Comparison of ENCODE assay signal across 9 cellular contexts in genomic region chr7:35537067-35538023, GRCh38.
A peak's percentile ranks its signal among the peaks of the same experiment; 100 is the strongest.
DNase-seq lines count a peak whose midpoint lies in the region; ATAC-seq, FAIRE-seq and TF ChIP-seq lines count a peak whose summit lies in the region.
"Had no signal": no experiment of that assay in that cellular context is flagged by ENCODE, and none has a peak within 500 bp of the region (broad histone marks: within the 10 kb centered on the region; RNA-seq: fewer than 3 reads in every experiment).

No MANE protein-coding gene starts in this region.

- WGBS in GM12878 (ENCODE audit: insufficient coverage, insufficient replicate concordance, low lambda C conversion rate, missing lambda C conversion rate), result 10% methylated on average over 34 of the region's 43 CpGs

- no peak overlapping the region; the same call in 1 of the 2 replicates for H2AFZ ChIP-seq in GM12878 (ENCODE audit: control insufficient read depth, low read depth, low read length)

- CTCF ChIA-PET in GM12878 (lab: Yijun Ruan, JAX), result interaction anchor here (0.6 to 2.9 kb wide), 10 partner anchors 8 to 378 kb away, joined by 3 to 21 read pairs (median 4); no protein-coding TSS in a partner anchor

- H3K9ac ChIP-seq in GM12878 (ENCODE audit: control insufficient read depth, insufficient read depth, low read length), result no peak overlapping the region

- FAIRE-seq in GM12878 (lab: Jason Lieb, UNC), result peak; percentile 95
- FAIRE-seq: A204.1 had no signal

- H3K27ac ChIP-seq in GM12878 (ENCODE audit: control insufficient read depth, insufficient read depth), result no peak overlapping the region

- H3K27me3 ChIP-seq in GM12878 (replicated peaks in 1 of 2; ENCODE audit: control insufficient read depth in 2 of 2, insufficient read depth in 2 of 2, low read length in 1 of 2), result no peaks in the 10 kb centered on the region

- H3K4me3 ChIP-seq in GM12878, result no peak overlapping the region
- H3K4me3 ChIP-seq in skeletal muscle cell (ENCODE audit: low read depth, low read length), result peak overlapping the region; percentile 32

- H3K4me1 ChIP-seq in GM12878 (ENCODE audit: control insufficient read depth, insufficient read depth, low read length), result no peaks in the 10 kb centered on the region

- TF ChIP-seq EP300 in GM12878 (IDR thresholded peaks at IDR 0.05; ENCODE audit: borderline replicate concordance in 1 of 2, control insufficient read depth in 1 of 2, low read depth in 2 of 2, low read length in 2 of 2), result no peak

- H3K9me3 ChIP-seq in GM12878 (replicated peaks; ENCODE audit: control insufficient read depth, insufficient read depth, low read length), result no peaks in the 10 kb centered on the region

- POLR2A ChIA-PET in GM12878 (lab: Charles Lee), result no interaction called here

- TF ChIP-seq RAD21 in GM12878 (IDR thresholded peaks at IDR 0.05; ENCODE audit: insufficient read depth, low read depth, low read length), result peak; percentile 76

- no TSS peak for BruUV-seq in GM12878 (replicated peaks; lab: Mats Ljungman, UMichigan)

- H3K79me2 ChIP-seq in GM12878 (ENCODE audit: control insufficient read depth, insufficient read depth, low read length), result no peaks in the 10 kb centered on the region

- SMC1A ChIA-PET in GM12878 (lab: Charles Lee; ENCODE audit: uncharacterized antibody, unreplicated experiment), result interaction anchor here (1.7 to 2.1 kb wide), 2 partner anchors 17 to 86 kb away, joined by 8 to 9 read pairs; no protein-coding TSS in a partner anchor

- in situ Hi-C loops in GM12878 (cut with MboI), result no loop called here

- RAD21 ChIA-PET in GM12878 (lab: Charles Lee; ENCODE audit: unreplicated experiment), result interaction anchor here (1.0 kb wide), 1 partner anchor 500 kb away, joined by 3 read pairs; the partner anchor contains the start of gene DPY19L1

- peak; percentile 99 for ATAC-seq in HG02884 (IDR thresholded peaks at IDR 0.05; ENCODE audit: unreplicated experiment)
- peak; percentile 100 for ATAC-seq in GM12878

- peak; percentile 59 for DNase-seq in NCI-H1436 (lab: John Stamatoyannopoulos, UW)
- no peak for DNase-seq in NCI-H1436 treated with DMSO at 0.1 percent for 48 hours (lab: John Stamatoyannopoulos, UW)
- DNase-seq in NCI-H1694 (lab: John Stamatoyannopoulos, UW), result peak; percentile 54
- peak; percentile 60 for DNase-seq in T1000 (lab: John Stamatoyannopoulos, UW)
- DNase-seq in GM12878 (ENCODE audit: low read depth, low spot score), result no peak
- DNase-seq in iPS DF 4.7 (ENCODE audit: extremely low read depth, low spot score), result peak; percentile 44
- no peak for DNase-seq in skeletal muscle cell (ENCODE audit: low read depth)

- TF ChIP-seq POLR2A in GM12878 (IDR thresholded peaks at IDR 0.05; ENCODE audit: low read depth, low read length), result no peak

- TF ChIP-seq CTCF in GM12878 (IDR thresholded peaks at IDR 0.05 in 2 of 3, conservative IDR thresholded peaks at IDR 0.05 in 1 of 3; ENCODE audit: control insufficient read depth in 2 of 3, extremely low read depth in 1 of 3, insufficient read depth in 1 of 3, low read depth in 3 of 3, low read length in 3 of 3), result peak; percentile 94 to 96 (median 95)

- H3K4me2 ChIP-seq in GM12878 (ENCODE audit: control insufficient read depth, insufficient read depth), result peak overlapping the region; percentile 21; the same call in 1 of the 2 replicates

- no peaks in the 10 kb centered on the region for H3K36me3 ChIP-seq in GM12878 (ENCODE audit: control insufficient read depth in 2 of 2, insufficient read depth in 2 of 2, low read length in 1 of 2)

- intact Hi-C loops in GM12878 (cut with micrococcal nuclease; ENCODE audit: unreplicated experiment), result loop anchor here (2.0 to 10.0 kb wide), 5 partner anchors 85 to 863 kb away; no protein-coding TSS in a partner anchor

- H4K20me1 ChIP-seq in GM12878 (ENCODE audit: control insufficient read depth, insufficient read depth), result no peaks in the 10 kb centered on the region

TF ChIP-seq in GM12878, 131 proteins besides CTCF, POLR2A, EP300 and RAD21 (continues in another document):
- no peak for TF ChIP-seq MEF2B (IDR thresholded peaks at IDR 0.05; ENCODE audit: partially characterized antibody, poor library complexity, severe bottlenecking)
- TF ChIP-seq PAX5 (IDR thresholded peaks at IDR 0.05; ENCODE audit: borderline replicate concordance, low read depth, low read length), result peak; percentile 10; the same call in 1 of the 2 replicates
- 0 out of 2 replicates have a peak, but pooled peaks have one; percentile 17 for TF ChIP-seq CREM (IDR thresholded peaks at IDR 0.05; ENCODE audit: low read depth)
- no peak for TF ChIP-seq FOS (IDR thresholded peaks at IDR 0.05; ENCODE audit: borderline replicate concordance, extremely low read depth, insufficient read length)
- TF ChIP-seq CBX3 (IDR thresholded peaks at IDR 0.05; ENCODE audit: borderline replicate concordance, low read depth), result no peak
- TF ChIP-seq SIN3A (IDR thresholded peaks at IDR 0.05; ENCODE audit: low read depth, low read length), result no peak
- peak; percentile 58; the same call in 1 of the 2 replicates for TF ChIP-seq YY1 (IDR thresholded peaks at IDR 0.05; ENCODE audit: low read depth, low read length)
- no peak for TF ChIP-seq PML (IDR thresholded peaks at IDR 0.05; ENCODE audit: low read length)
- TF ChIP-seq, protein P1, sequence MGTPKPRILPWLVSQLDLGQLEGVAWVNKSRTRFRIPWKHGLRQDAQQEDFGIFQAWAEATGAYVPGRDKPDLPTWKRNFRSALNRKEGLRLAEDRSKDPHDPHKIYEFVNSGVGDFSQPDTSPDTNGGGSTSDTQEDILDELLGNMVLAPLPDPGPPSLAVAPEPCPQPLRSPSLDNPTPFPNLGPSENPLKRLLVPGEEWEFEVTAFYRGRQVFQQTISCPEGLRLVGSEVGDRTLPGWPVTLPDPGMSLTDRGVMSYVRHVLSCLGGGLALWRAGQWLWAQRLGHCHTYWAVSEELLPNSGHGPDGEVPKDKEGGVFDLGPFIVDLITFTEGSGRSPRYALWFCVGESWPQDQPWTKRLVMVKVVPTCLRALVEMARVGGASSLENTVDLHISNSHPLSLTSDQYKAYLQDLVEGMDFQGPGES (IDR thresholded peaks at IDR 0.05), result no peak
- TF ChIP-seq ETV6 (conservative IDR thresholded peaks at IDR 0.05 in 1 of 2, IDR thresholded peaks at IDR 0.05 in 1 of 2; ENCODE audit: borderline replicate concordance in 1 of 2, low read depth in 1 of 2), result no peak
- no peak for TF ChIP-seq E4F1 (IDR thresholded peaks at IDR 0.05; ENCODE audit: borderline replicate concordance, partially characterized antibody)
- TF ChIP-seq DPF2 (IDR thresholded peaks at IDR 0.05), result 0 out of 2 replicates have a peak, but pooled peaks have one; percentile 25
- TF ChIP-seq, protein P2, sequence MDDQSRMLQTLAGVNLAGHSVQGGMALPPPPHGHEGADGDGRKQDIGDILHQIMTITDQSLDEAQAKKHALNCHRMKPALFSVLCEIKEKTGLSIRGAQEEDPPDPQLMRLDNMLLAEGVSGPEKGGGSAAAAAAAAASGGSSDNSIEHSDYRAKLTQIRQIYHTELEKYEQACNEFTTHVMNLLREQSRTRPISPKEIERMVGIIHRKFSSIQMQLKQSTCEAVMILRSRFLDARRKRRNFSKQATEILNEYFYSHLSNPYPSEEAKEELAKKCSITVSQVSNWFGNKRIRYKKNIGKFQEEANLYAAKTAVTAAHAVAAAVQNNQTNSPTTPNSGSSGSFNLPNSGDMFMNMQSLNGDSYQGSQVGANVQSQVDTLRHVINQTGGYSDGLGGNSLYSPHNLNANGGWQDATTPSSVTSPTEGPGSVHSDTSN (IDR thresholded peaks at IDR 0.05; ENCODE audit: insufficient replicate concordance, low read depth, low read length), result no peak
- TF ChIP-seq SMC3 (IDR thresholded peaks at IDR 0.05; ENCODE audit: borderline replicate concordance, low read length), result peak; percentile 84
- TF ChIP-seq ATF3 (IDR thresholded peaks at IDR 0.05; ENCODE audit: borderline replicate concordance, extremely low read depth, low read depth, low read length), result no peak
- TF ChIP-seq BMI1 (IDR thresholded peaks at IDR 0.05; ENCODE audit: borderline replicate concordance), result no peak

Comparison
In these comparisons a context has a peak if more than half of its experiments do, and no peak if none do; other contexts are left out.
1. DNase-seq: peak in NCI-H1436 (single experiment), NCI-H1694 (single experiment), T1000 (single experiment) and iPS DF 4.7 (single experiment); none in NCI-H1436 treated with DMSO at 0.1 percent for 48 hours (single experiment), GM12878 (single experiment) and skeletal muscle cell (single experiment).